17 cellular contexts compared by ENCODE assay signal in the genomic region with DNA sequence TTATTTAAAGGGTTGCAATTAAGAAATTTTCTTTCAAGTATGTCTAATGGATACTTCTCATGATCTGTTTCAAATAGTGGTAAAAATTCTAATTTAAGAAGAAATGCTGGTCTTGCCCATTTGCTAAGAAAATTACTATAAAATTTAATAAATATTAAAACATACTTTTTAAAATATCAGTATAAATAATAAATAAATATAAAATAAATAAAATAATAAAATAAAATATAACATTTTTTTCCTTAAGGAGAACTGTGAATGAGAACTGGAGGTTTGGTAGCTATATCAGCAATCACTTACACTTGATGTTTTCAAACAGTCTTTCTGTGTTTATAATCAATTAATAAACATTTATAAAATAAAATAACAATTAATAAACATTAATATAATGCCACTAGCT.
A peak's percentile ranks its signal among the peaks of the same experiment; 100 is the strongest.
DNase-seq lines count a peak whose midpoint lies in the region; ATAC-seq, FAIRE-seq and TF ChIP-seq lines count a peak whose summit lies in the region.
"Had no signal": no experiment of that assay in that cellular context is flagged by ENCODE, and none has a peak within 500 bp of the region (broad histone marks: within the 10 kb centered on the region; RNA-seq: fewer than 3 reads in every experiment).

No MANE protein-coding gene starts in this region.

- POLR2A ChIA-PET in HCT116 (lab: Charles Lee) = no interaction called here

- intact Hi-C loops in HCT116 (cut with micrococcal nuclease) (no loop called here), pancreas (cut with DNase I) (no loop called here), cardiac septum (cut with DNase I) (loop anchor here (5.0 to 10.0 kb wide), 4 partner anchors 161 to 514 kb away; a partner anchor contains a TSS)

- no peak for TF ChIP-seq EP300 in gastroesophageal sphincter (IDR thresholded peaks at IDR 0.05)

- peaks cover 0 to 5% of the 10 kb centered on the region in 2 experiments; a peak in 1 of 4 replicates for H3K4me1 ChIP-seq in HCT116 (ENCODE audit: control insufficient read depth in 1 of 2, insufficient read depth in 2 of 2, low read length in 2 of 2)
- H3K4me1 ChIP-seq in pancreas = no peaks in the 10 kb centered on the region
- H3K4me1 ChIP-seq in gastroesophageal sphincter = peaks cover 4 to 18% (median 5%) of the 10 kb centered on the region in 3 donors

- DNase-seq in HCT116 (ENCODE audit: low read depth, low spot score) = no peak
- no peak for DNase-seq in pancreas
- DNase-seq in cardiac septum (ENCODE audit: low spot score) = no peak
- DNase-seq in NCI-H524 treated with DMSO at 0.1 percent for 48 hours (lab: John Stamatoyannopoulos, UW) = no peak
- DNase-seq: Calu3; CD8-positive, alpha-beta T cell; DMS79 treated with DMSO at 0.1 percent for 48 hours; GOT3; H7; IMR-90 had no signal

- CTCF ChIA-PET in HCT116 (lab: Charles Lee) = no interaction called here

- H3K4me3 ChIP-seq in HCT116 (replicated peaks in 1 of 2; ENCODE audit: low read depth in 1 of 2, low read length in 2 of 2) (no peak overlapping the region), pancreas (no peak overlapping the region), gastroesophageal sphincter (no peak overlapping the region)
- H3K4me3 ChIP-seq: BLaER1 treated with 17β-estradiol and CSF1 and Interleukin-3, amounts not matched to agents 10 nM and 100 nM; GM12878; K562 had no signal

- H3K9me3 ChIP-seq in HCT116 (ENCODE audit: control insufficient read depth in 1 of 2, insufficient read depth in 1 of 2, low read depth in 1 of 2, low read length in 2 of 2) (no peaks in the 10 kb centered on the region), pancreas (no peaks in the 10 kb centered on the region), gastroesophageal sphincter (no peaks in the 10 kb centered on the region)
- H3K9me3 ChIP-seq: BLaER1 treated with 17β-estradiol and CSF1 and Interleukin-3, amounts not matched to agents 10 nM and 100 nM had no signal

- H3K27me3 ChIP-seq in HCT116 (ENCODE audit: insufficient read depth, low read length) (no peaks in the 10 kb centered on the region), pancreas (peaks cover 0 to 4% (median 0%) of the 10 kb centered on the region in 4 donors), gastroesophageal sphincter (no peaks in the 10 kb centered on the region)
- H3K27me3 ChIP-seq: BLaER1 treated with 17β-estradiol and CSF1 and Interleukin-3, amounts not matched to agents 10 nM and 100 nM had no signal

- peak overlapping the region; percentile 77 for H2AFZ ChIP-seq in HCT116 (ENCODE audit: low read depth, low read length, poor library complexity, severe bottlenecking)

- peak; percentile 46 for FAIRE-seq in endometrium (lab: Jason Lieb, UNC)
- FAIRE-seq in pancreas (lab: Jason Lieb, UNC) = peak; percentile 90
- FAIRE-seq: GM12878, GM19239, HTR-8/SVneo, K562 had no signal

- no peak for TF ChIP-seq POLR2A in HCT116 (IDR thresholded peaks at IDR 0.05; ENCODE audit: borderline replicate concordance, extremely low read depth, insufficient read depth, insufficient read length)
- no peak for TF ChIP-seq POLR2A in gastroesophageal sphincter (IDR thresholded peaks at IDR 0.05)

- H3K27ac ChIP-seq in HCT116 (ENCODE audit: low read depth, low read length) (no peak overlapping the region), pancreas (no peak overlapping the region), gastroesophageal sphincter (no peak overlapping the region)
- H3K27ac ChIP-seq: BLaER1 treated with 17β-estradiol and CSF1 and Interleukin-3, amounts not matched to agents 10 nM and 100 nM had no signal

- no peak for TF ChIP-seq RAD21 in HCT116 (IDR thresholded peaks at IDR 0.05; ENCODE audit: low read depth)

- H3K79me2 ChIP-seq in HCT116 (ENCODE audit: insufficient read depth, low read length) = no peaks in the 10 kb centered on the region

- no peaks in the 10 kb centered on the region for H4K20me1 ChIP-seq in HCT116 (ENCODE audit: insufficient read depth)
- H4K20me1 ChIP-seq: BLaER1 treated with 17β-estradiol and CSF1 and Interleukin-3, amounts not matched to agents 10 nM and 100 nM had no signal

- H3K9me2 ChIP-seq in HCT116 (ENCODE audit: insufficient read depth) = no peaks in the 10 kb centered on the region

- RAD21 ChIA-PET in HCT116 (lab: Charles Lee; ENCODE audit: low non-redundant PET in 1 of 2, low total read pairs in 2 of 2, uncharacterized antibody in 2 of 2, unreplicated experiment in 2 of 2) = no interaction called here

- BruUV-seq in HCT116 (replicated peaks; lab: Mats Ljungman, UMichigan) = no TSS peak

- ATAC-seq in HCT116 (no peak), pancreas (no peak), gastroesophageal sphincter (no peak)
- ATAC-seq: CD8-positive, alpha-beta T cell; GM12878; K562 had no signal

- H3K36me3 ChIP-seq in HCT116 (ENCODE audit: control insufficient read depth in 1 of 2, insufficient read depth in 2 of 2, low read length in 2 of 2) (no peaks in the 10 kb centered on the region), pancreas (no peaks in the 10 kb centered on the region), gastroesophageal sphincter (no peaks in the 10 kb centered on the region)
- H3K36me3 ChIP-seq: BLaER1 treated with 17β-estradiol and CSF1 and Interleukin-3, amounts not matched to agents 10 nM and 100 nM had no signal

- TF ChIP-seq CTCF in HCT116 (IDR thresholded peaks at IDR 0.05 in 2 of 3, conservative IDR thresholded peaks at IDR 0.05 in 1 of 3; ENCODE audit: borderline replicate concordance in 1 of 3, insufficient read depth in 1 of 3, low read depth in 2 of 3, low read length in 2 of 3) = no peak
- TF ChIP-seq CTCF in pancreas (IDR thresholded peaks at IDR 0.05) = no peak
- no peak for TF ChIP-seq CTCF in gastroesophageal sphincter (IDR thresholded peaks at IDR 0.05)

- H3K9ac ChIP-seq in HCT116 (ENCODE audit: low read length) = no peak overlapping the region
- H3K9ac ChIP-seq: BLaER1 treated with 17β-estradiol and CSF1 and Interleukin-3, amounts not matched to agents 10 nM and 100 nM had no signal

- no peak overlapping the region for H3K4me2 ChIP-seq in HCT116 (ENCODE audit: low read length)
- H3K4me2 ChIP-seq: BLaER1 treated with 17β-estradiol and CSF1 and Interleukin-3, amounts not matched to agents 10 nM and 100 nM had no signal

TF ChIP-seq in HCT116, 20 proteins besides CTCF, POLR2A, EP300 and RAD21:
- TF ChIP-seq CEBPB (IDR thresholded peaks at IDR 0.05; ENCODE audit: low read depth) (no peak), CBX3 (IDR thresholded peaks at IDR 0.05; ENCODE audit: low read depth) (no peak), POLR2AphosphoS5 (IDR thresholded peaks at IDR 0.05; ENCODE audit: low read depth, low read length) (no peak), SIN3A (IDR thresholded peaks at IDR 0.05; ENCODE audit: low read depth) (no peak), EZH2phosphoT487 (IDR thresholded peaks at IDR 0.05; ENCODE audit: borderline replicate concordance) (no peak)
- TF ChIP-seq, protein P1, sequence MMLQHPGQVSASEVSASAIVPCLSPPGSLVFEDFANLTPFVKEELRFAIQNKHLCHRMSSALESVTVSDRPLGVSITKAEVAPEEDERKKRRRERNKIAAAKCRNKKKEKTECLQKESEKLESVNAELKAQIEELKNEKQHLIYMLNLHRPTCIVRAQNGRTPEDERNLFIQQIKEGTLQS (IDR thresholded peaks at IDR 0.05) = no peak
TF ChIP-seq in HCT116: peak in this region for 0.
